Comparison of ENCODE assay signal across 9 cellular contexts in genomic region chr22:23216331-23217170, GRCh38. TPM values are rescaled to one million over a fixed set of nuclear protein-coding genes. Genes with fewer than 3 reads are reported as not detected.
DNase-seq lines count a peak whose midpoint lies in the region; ATAC-seq and TF ChIP-seq lines count a peak whose summit lies in the region.
"Had no signal": no experiment of that assay in that cellular context is flagged by ENCODE, and none has a peak within 500 bp of the region (broad histone marks: within the 10 kb centered on the region; RNA-seq: fewer than 3 reads in every experiment).

No MANE protein-coding gene starts in this region.

- no peak overlapping the region for H3K4ac ChIP-seq in mesendoderm (ENCODE audit: low read depth, low read length)

- no peaks in the 10 kb centered on the region for H3K9me3 ChIP-seq in WERI-Rb-1 (ENCODE audit: severe bottlenecking)

- H2BK15ac ChIP-seq in mesendoderm (replicated peaks; ENCODE audit: low read depth): no peak overlapping the region

- peaks cover 97% of the 10 kb centered on the region for H3K79me2 ChIP-seq in mesendoderm (ENCODE audit: control insufficient read depth, insufficient read depth, low read length)

- H3K4me3 ChIP-seq in WERI-Rb-1 (ENCODE audit: low read depth, low read length) (no peak overlapping the region), coronary artery (peak overlapping the region; percentile 24), mesendoderm (ENCODE audit: low read length) (no peak overlapping the region)

- H3K36me3 ChIP-seq in WERI-Rb-1 (peaks cover 10% of the 10 kb centered on the region; the same call in 1 of the 2 replicates), mesendoderm (ENCODE audit: control insufficient read depth, insufficient read depth, low read length) (no peaks in the 10 kb centered on the region)

- TF ChIP-seq CTCF in WERI-Rb-1 (IDR thresholded peaks at IDR 0.05; ENCODE audit: low read depth, low read length) (no peak), coronary artery (IDR thresholded peaks at IDR 0.05) (no peak)

- no peak overlapping the region for H3K27ac ChIP-seq in WERI-Rb-1
- H3K27ac ChIP-seq in coronary artery: peak overlapping the region in 1 of 2 donors; percentile 58
- no peak overlapping the region for H3K27ac ChIP-seq in mesendoderm (ENCODE audit: low read depth, low read length)

- no peak overlapping the region for H4K5ac ChIP-seq in mesendoderm (ENCODE audit: low read length)

- H3K9ac ChIP-seq in mesendoderm (ENCODE audit: low read length): no peak overlapping the region

- H3K79me1 ChIP-seq in mesendoderm (ENCODE audit: low read length): peaks cover 68% of the 10 kb centered on the region

- H3K27me3 ChIP-seq in WERI-Rb-1 (ENCODE audit: insufficient read depth, low read depth, severe bottlenecking): no peaks in the 10 kb centered on the region
- H3K27me3 ChIP-seq in mesendoderm (ENCODE audit: insufficient read depth, low read length, poor library complexity): no peaks in the 10 kb centered on the region

- H3K18ac ChIP-seq in mesendoderm (ENCODE audit: low read length): no peak overlapping the region

- no peak overlapping the region for H2BK5ac ChIP-seq in mesendoderm (ENCODE audit: low read length)

- no peak overlapping the region for H3K4me2 ChIP-seq in mesendoderm (ENCODE audit: low read length)

- H2AK5ac ChIP-seq in mesendoderm (ENCODE audit: low read length): no peak overlapping the region

- DNase-seq in HuH-7 (ENCODE audit: low spot score): peak; percentile 44
- peak; percentile 29 for DNase-seq in WERI-Rb-1
- DNase-seq in coronary artery (ENCODE audit: low spot score): no peak
- peak; percentile 28 to 50 for DNase-seq in stimulated activated CD4-positive, alpha-beta T cell treated with anti-CD3 and anti-CD28 coated beads, Interleukin-4, amount 100 ng/mL, for 48 hours (ENCODE audit: low read depth in 2 of 2)
- no peak for DNase-seq in DMS79 (lab: John Stamatoyannopoulos, UW)
- no peak for DNase-seq in mesendoderm
- DNase-seq: RPMI8226 had no signal

- H3K56ac ChIP-seq in mesendoderm (ENCODE audit: low read length): no peak overlapping the region

- no CpG with 5 or more reads among the region's 16 CpGs for WGBS in mesendoderm (ENCODE audit: extremely low coverage, insufficient coverage, low lambda C conversion rate)

- ATAC-seq in GM21576 (IDR thresholded peaks at IDR 0.05; ENCODE audit: unreplicated experiment) (no peak), GM21723 (IDR thresholded peaks at IDR 0.05; ENCODE audit: unreplicated experiment) (no peak)

- no peak overlapping the region for H3K23ac ChIP-seq in mesendoderm (ENCODE audit: low read length)

- no peak overlapping the region for H2BK120ac ChIP-seq in mesendoderm (ENCODE audit: low read depth, low read length)

- no peak overlapping the region for H4K8ac ChIP-seq in mesendoderm (ENCODE audit: low read depth, low read length)

- H3K4me1 ChIP-seq in mesendoderm (ENCODE audit: control insufficient read depth, low read depth, low read length): peaks cover 39% of the 10 kb centered on the region

RNA-seq across cellular contexts. Expression of gene BCR, which starts 36.2 kb away (rescaled TPM):
- 26.5 TPM for polyA plus RNA-seq in mesendoderm (2013, experiment 1 of 2)
- 26.2 TPM for polyA plus RNA-seq in mesendoderm (2013, experiment 2 of 2)

Comparison
In these comparisons a context has a peak if more than half of its experiments do, and no peak if none do; other contexts are left out.
1. DNase-seq: peak in HuH-7 (single experiment), WERI-Rb-1 (single experiment) and stimulated activated CD4-positive, alpha-beta T cell treated with anti-CD3 and anti-CD28 coated beads, Interleukin-4, amount 100 ng/mL, for 48 hours (2 of 2); none in coronary artery (single experiment), DMS79 (single experiment) and mesendoderm (single experiment).